Comparison of ENCODE assay signal across 11 cellular contexts in the genomic region with DNA sequence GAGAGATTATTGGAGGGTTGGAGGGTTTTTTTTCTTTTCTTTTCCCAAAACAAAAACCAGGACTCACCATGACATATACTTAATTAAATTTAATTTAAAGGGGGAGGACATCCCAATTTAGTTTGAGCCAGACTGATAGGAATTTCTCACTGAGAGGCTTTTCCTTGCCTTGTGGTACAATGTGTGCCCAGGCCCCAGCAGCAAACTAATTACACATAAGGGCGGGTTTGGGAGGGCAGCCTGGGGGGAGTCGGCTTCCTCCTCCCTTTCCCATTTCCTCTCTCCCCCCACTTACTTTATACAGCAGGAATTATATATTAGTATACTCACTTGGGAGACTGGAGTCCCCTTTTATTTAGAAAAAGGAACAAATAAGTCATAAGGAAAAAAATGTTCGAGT. TPM values are rescaled to one million over a fixed set of nuclear protein-coding genes. Genes with fewer than 3 reads are reported as not detected.
DNase-seq lines count a peak whose midpoint lies in the region; ATAC-seq, FAIRE-seq and TF ChIP-seq lines count a peak whose summit lies in the region.
"Had no signal": no experiment of that assay in that cellular context is flagged by ENCODE, and none has a peak within 500 bp of the region (broad histone marks: within the 10 kb centered on the region; RNA-seq: fewer than 3 reads in every experiment).

No MANE protein-coding gene starts in this region.

- H3K9me3 ChIP-seq in astrocyte (ENCODE audit: insufficient read depth, low read depth, low read length) (no peaks in the 10 kb centered on the region), upper lobe of right lung (no peaks in the 10 kb centered on the region), Karpas-422 (ENCODE audit: low read length) (no peaks in the 10 kb centered on the region)

- peaks cover 3% of the 10 kb centered on the region for H3K36me3 Mint-ChIP-seq in astrocyte (ENCODE audit: low read depth, unreplicated experiment)

- H3K9ac ChIP-seq in astrocyte (ENCODE audit: low read length) (peak overlapping the region; percentile 94), Karpas-422 (ENCODE audit: low read length) (no peak overlapping the region)

- intact Hi-C loops in upper lobe of right lung (cut with DNase I) = no loop called here

- no peaks in the 10 kb centered on the region for H3K27me3 Mint-ChIP-seq in astrocyte (ENCODE audit: low read depth, unreplicated experiment)

- H3K9me3 Mint-ChIP-seq in astrocyte (ENCODE audit: unreplicated experiment) = no peaks in the 10 kb centered on the region
- H3K9me3 Mint-ChIP-seq: memory B cell had no signal

- H3K27ac Mint-ChIP-seq in astrocyte (ENCODE audit: unreplicated experiment) = peak overlapping the region; percentile 96
- H3K27ac Mint-ChIP-seq: memory B cell had no signal

- H2AFZ ChIP-seq in astrocyte (ENCODE audit: low read depth, low read length) = no peak overlapping the region
- no peak overlapping the region for H2AFZ ChIP-seq in Karpas-422 (ENCODE audit: low read length)

- peaks cover 46% of the 10 kb centered on the region for H4K20me1 ChIP-seq in astrocyte (ENCODE audit: insufficient read depth, low read length)
- H4K20me1 ChIP-seq in Karpas-422 (ENCODE audit: insufficient read depth, low read depth, low read length) = no peaks in the 10 kb centered on the region

- peak overlapping the region; percentile 97 for H3K4me3 Mint-ChIP-seq in astrocyte (ENCODE audit: unreplicated experiment)
- H3K4me3 Mint-ChIP-seq: memory B cell had no signal

- H3K27me3 ChIP-seq in astrocyte (ENCODE audit: insufficient read depth, low read length) (no peaks in the 10 kb centered on the region), upper lobe of right lung (no peaks in the 10 kb centered on the region), Karpas-422 (ENCODE audit: low read length) (no peaks in the 10 kb centered on the region)

- H3K4me2 ChIP-seq in astrocyte (ENCODE audit: low read length) (peak overlapping the region; percentile 94), Karpas-422 (ENCODE audit: low read depth, low read length, poor library complexity, severe bottlenecking) (no peak overlapping the region)

- ATAC-seq in upper lobe of right lung (no peak), HG03460 (IDR thresholded peaks at IDR 0.05; ENCODE audit: unreplicated experiment) (no peak)

- H3K4me1 Mint-ChIP-seq in astrocyte (ENCODE audit: low read depth, unreplicated experiment) = peaks cover 43% of the 10 kb centered on the region
- H3K4me1 Mint-ChIP-seq: memory B cell had no signal

- H3K4me1 ChIP-seq in astrocyte (ENCODE audit: insufficient read depth, low read length) = peaks cover 33% of the 10 kb centered on the region
- peaks cover 24% of the 10 kb centered on the region for H3K4me1 ChIP-seq in upper lobe of right lung
- H3K4me1 ChIP-seq in Karpas-422 (ENCODE audit: low read length) = no peaks in the 10 kb centered on the region

- H3K36me3 ChIP-seq in astrocyte (ENCODE audit: insufficient read depth, low read length) (peaks cover 2% of the 10 kb centered on the region), upper lobe of right lung (no peaks in the 10 kb centered on the region), Karpas-422 (ENCODE audit: insufficient read depth, low read length) (no peaks in the 10 kb centered on the region)

- peaks cover 72% of the 10 kb centered on the region for H3K79me2 ChIP-seq in astrocyte (ENCODE audit: insufficient read depth, low read length)
- no peaks in the 10 kb centered on the region for H3K79me2 ChIP-seq in Karpas-422 (ENCODE audit: low read length)

- no peak for FAIRE-seq in astrocyte (lab: Jason Lieb, UNC)

- peak; percentile 54 to 79 for DNase-seq in NCI-H2081 (lab: John Stamatoyannopoulos, UW)
- DNase-seq in NCI-H2081 treated with DMSO at 0.1 percent for 48 hours (lab: John Stamatoyannopoulos, UW) = no peak
- no peak for DNase-seq in astrocyte (ENCODE audit: low read depth)
- DNase-seq in kidney tubule cell (ENCODE audit: low spot score) = peak; percentile 50
- DNase-seq in upper lobe of right lung = no peak
- no peak for DNase-seq in Karpas-422
- DNase-seq in activated naive CD4-positive, alpha-beta T cell treated with anti-CD3 and anti-CD28 coated beads, Interleukin-2, amount 50 U/mL, for 16 hours = no peak
- DNase-seq: activated T-cell treated with anti-CD3 and anti-CD28 coated beads, Interleukin-2, amount 50 U/mL, for 1 hour; NCI-H1694 had no signal

- H3K4me3 ChIP-seq in astrocyte (ENCODE audit: insufficient read depth, low read depth, low read length) (peak overlapping the region; percentile 85), upper lobe of right lung (peak overlapping the region; percentile 63), Karpas-422 (ENCODE audit: low read length) (no peak overlapping the region)

- H3K9me2 ChIP-seq in Karpas-422 (replicated peaks; ENCODE audit: insufficient read depth, low read length) = no peaks in the 10 kb centered on the region

- H3K27ac ChIP-seq in astrocyte (ENCODE audit: low read depth, low read length) = peak overlapping the region; percentile 78
- H3K27ac ChIP-seq in upper lobe of right lung = peak overlapping the region; percentile 70
- no peak overlapping the region for H3K27ac ChIP-seq in Karpas-422 (ENCODE audit: low read length)

- TF ChIP-seq CTCF in astrocyte (IDR thresholded peaks at IDR 0.05; ENCODE audit: insufficient read depth, low read depth, low read length) = no peak
- no peak for TF ChIP-seq CTCF in upper lobe of right lung (IDR thresholded peaks at IDR 0.05)

RNA-seq across cellular contexts. Expression of a gene that starts 2.9 kb away (rescaled TPM):
- total RNA-seq in astrocyte (141 and 149 TPM in 2 replicates), upper lobe of right lung (72.3 TPM)
- total RNA-seq in Karpas-422 (2014; rRNA removed; shearing (Covaris generic); ENCODE audit: low replicate concordance) = 0.18 TPM in 1 of 2 replicates, not detected in the other

Comparison
In these comparisons a context has a peak if more than half of its experiments do, and no peak if none do; other contexts are left out.
1. DNase-seq: peak in NCI-H2081 (2 of 2) and kidney tubule cell (single experiment); none in NCI-H2081 treated with DMSO at 0.1 percent for 48 hours (single experiment), astrocyte (single experiment), upper lobe of right lung (single experiment), Karpas-422 (single experiment) and activated naive CD4-positive, alpha-beta T cell treated with anti-CD3 and anti-CD28 coated beads, Interleukin-2, amount 50 U/mL, for 16 hours (single experiment).
2. RNA of a gene that starts 2.9 kb away (total RNA-seq): 141 to 149 TPM in astrocyte and 72.3 TPM in upper lobe of right lung (single experiment); 0.18 TPM in Karpas-422; every median in the first group is over 10 times any median in the second.